Comparison of ENCODE assay signal across 9 cellular contexts in the genomic region with DNA sequence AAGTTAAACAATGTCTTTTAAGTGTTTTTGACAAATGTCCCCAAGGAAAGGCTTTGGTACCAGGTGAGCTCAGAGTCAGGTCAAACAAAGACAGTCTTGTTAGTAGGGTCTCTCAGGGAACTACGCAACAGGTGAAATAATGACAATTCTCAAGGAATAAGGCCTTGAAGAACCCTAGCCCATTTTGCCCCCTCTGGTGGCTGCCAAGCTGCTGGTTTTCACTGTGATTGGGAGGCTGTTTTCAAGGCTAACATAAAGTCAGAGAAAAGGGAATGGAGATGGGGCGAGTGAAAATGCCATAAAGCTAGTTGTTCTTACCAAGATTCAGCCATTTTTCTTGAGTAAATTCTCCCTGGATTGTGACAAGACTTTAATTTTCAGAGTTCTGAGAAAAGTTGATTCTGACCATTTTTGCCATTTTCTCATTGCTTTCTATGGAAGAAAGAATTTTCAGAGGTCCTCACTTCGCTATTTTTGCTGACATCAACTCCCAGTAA. TPM values are rescaled to one million over a fixed set of nuclear protein-coding genes. Genes with fewer than 3 reads are reported as not detected.
A peak's percentile ranks its signal among the peaks of the same experiment; 100 is the strongest.
DNase-seq lines count a peak whose midpoint lies in the region; ATAC-seq, FAIRE-seq and TF ChIP-seq lines count a peak whose summit lies in the region.
"Had no signal": no experiment of that assay in that cellular context is flagged by ENCODE, and none has a peak within 500 bp of the region (broad histone marks: within the 10 kb centered on the region; RNA-seq: fewer than 3 reads in every experiment).

No MANE protein-coding gene starts in this region.

- no peaks in the 10 kb centered on the region for H3K9me3 ChIP-seq in AG04450 (ENCODE audit: control insufficient read depth, insufficient read depth, low read length)
- no peaks in the 10 kb centered on the region for H3K9me3 ChIP-seq in RWPE2 (ENCODE audit: severe bottlenecking)

- no peak overlapping the region for H3K4me3 ChIP-seq in AG04450 (ENCODE audit: low read depth, low read length)
- no peak overlapping the region for H3K4me3 ChIP-seq in RWPE2 (ENCODE audit: severe bottlenecking)
- H3K4me3 ChIP-seq in fibroblast of pulmonary artery (replicated peaks; ENCODE audit: low read depth, low read length), result no peak overlapping the region
- H3K4me3 ChIP-seq: SK-N-MC had no signal

- no peak for DNase-seq in AG04450 (ENCODE audit: low read depth, low spot score)
- DNase-seq in RWPE2 (ENCODE audit: low spot score), result no peak
- peak; percentile 22 for DNase-seq in fibroblast of pulmonary artery (ENCODE audit: low read depth)
- no peak for DNase-seq in amniotic stem cell (lab: John Stamatoyannopoulos, UW)
- DNase-seq in HTR-8/SVneo (ENCODE audit: insufficient read length, low spot score), result no peak
- no peak for DNase-seq in H54 (ENCODE audit: insufficient read length, low spot score)

- TF ChIP-seq CTCF in AG04450 (IDR thresholded peaks at IDR 0.05; ENCODE audit: low read depth, low read length), result peak; percentile 62
- peak; percentile 23; the same call in 1 of the 2 replicates for TF ChIP-seq CTCF in GM12874 (IDR thresholded peaks at IDR 0.05; ENCODE audit: insufficient read depth, low read depth, low read length)
- TF ChIP-seq CTCF in RWPE2 (IDR thresholded peaks at IDR 0.05; ENCODE audit: poor library complexity, severe bottlenecking), result peak; percentile 31
- TF ChIP-seq CTCF in fibroblast of pulmonary artery (IDR thresholded peaks at IDR 0.05; ENCODE audit: low read length, missing control alignments), result peak; percentile 49

- POLR2A ChIA-PET in AG04450 (lab: Yijun Ruan, JAX), result no interaction called here

- no peak for TF ChIP-seq POLR2A in H54 (IDR thresholded peaks at IDR 0.05; ENCODE audit: low read depth, low read length)

- H3K4me1 ChIP-seq in RWPE2 (ENCODE audit: insufficient read depth, poor library complexity, severe bottlenecking), result no peaks in the 10 kb centered on the region

- FAIRE-seq in HTR-8/SVneo (lab: Jason Lieb, UNC), result no peak
- FAIRE-seq in H54 (lab: Jason Lieb, UNC), result no peak

- ATAC-seq in RWPE2 (ENCODE audit: low read depth) (no peak), HG03571 (IDR thresholded peaks at IDR 0.05; ENCODE audit: unreplicated experiment) (no peak)

- H3K27me3 ChIP-seq in AG04450 (ENCODE audit: control insufficient read depth, insufficient read depth, low read length) (no peaks in the 10 kb centered on the region), RWPE2 (ENCODE audit: insufficient read depth, poor library complexity, severe bottlenecking) (no peaks in the 10 kb centered on the region)

- H3K27ac ChIP-seq in AG04450 (ENCODE audit: low read depth, low read length) (no peak overlapping the region), RWPE2 (ENCODE audit: poor library complexity, severe bottlenecking) (no peak overlapping the region)
- H3K27ac ChIP-seq: SK-N-MC had no signal

- H3K36me3 ChIP-seq in RWPE2 (ENCODE audit: low read depth), result no peaks in the 10 kb centered on the region

- CTCF ChIA-PET in AG04450 (lab: Charles Lee), result interaction anchor here (0.6 to 3.1 kb wide), 13 partner anchors 10 to 138 kb away, joined by 3 to 17 read pairs (median 3); no protein-coding TSS in a partner anchor

RNA-seq across cellular contexts. Expression of gene RWDD4, which starts 58.7 kb away (rescaled TPM):
- 11.0 and 17.0 TPM in 2 replicates for polyA plus RNA-seq in AG04450 (2011; rRNA removed)
- polyA minus RNA-seq in AG04450 (2011; rRNA and poly(A)+ RNA removed), result 2.5 and 5.2 TPM in 2 replicates

RNA-seq across cellular contexts. Expression of gene TRAPPC11, which starts 58.9 kb away (rescaled TPM):
- 37.4 and 47.6 TPM in 2 replicates for polyA plus RNA-seq in AG04450 (2011; rRNA removed)
- polyA minus RNA-seq in AG04450 (2011; rRNA and poly(A)+ RNA removed), result 30.2 and 39.8 TPM in 2 replicates
